ENCODE assay signal across 11 cellular contexts in the genomic region with DNA sequence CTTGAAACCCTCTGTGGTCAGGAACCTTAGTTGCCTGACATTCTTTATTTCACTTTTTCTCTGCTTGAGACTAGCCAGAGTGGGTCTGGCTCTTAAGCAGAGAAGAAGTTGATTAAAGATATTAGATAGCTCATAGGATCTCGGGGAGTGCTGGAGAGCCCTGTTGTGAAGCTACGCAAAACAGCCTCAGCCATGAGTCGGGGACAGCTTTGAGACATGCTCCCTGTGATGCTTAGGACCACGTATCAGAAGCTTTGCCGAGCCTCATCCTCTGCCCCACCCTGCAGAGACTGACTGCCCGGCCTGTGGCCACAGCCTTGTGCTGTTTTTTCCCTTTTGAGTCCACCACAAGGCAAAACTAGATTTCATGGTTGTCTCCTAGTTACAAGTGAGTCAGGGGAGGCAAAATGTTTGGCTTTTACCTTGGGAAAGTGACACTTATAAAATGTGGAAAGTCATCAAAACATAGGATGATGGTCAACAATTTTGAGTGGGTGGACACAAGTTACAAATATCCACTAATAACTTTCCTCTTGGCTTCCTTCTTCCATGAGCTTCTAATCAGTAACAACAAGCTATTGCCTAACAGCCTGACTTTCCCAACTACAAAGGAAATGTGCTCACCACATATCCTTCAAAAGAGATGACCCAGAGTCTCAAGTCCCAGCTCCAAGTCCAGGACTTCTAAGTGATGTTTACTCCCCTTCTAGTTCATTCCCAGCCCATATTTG.
DNase-seq lines count a peak whose midpoint lies in the region; ATAC-seq and TF ChIP-seq lines count a peak whose summit lies in the region.
"Had no signal": no experiment of that assay in that cellular context is flagged by ENCODE, and none has a peak within 500 bp of the region (broad histone marks: within the 10 kb centered on the region; RNA-seq: fewer than 3 reads in every experiment).

No MANE protein-coding gene starts in this region.

- H3F3A ChIP-seq in PC-3 (ENCODE audit: low read length, unreplicated experiment): no peaks in the 10 kb centered on the region

- peak overlapping the region; percentile 70 for H3K9ac ChIP-seq in PC-3 (ENCODE audit: low read length)
- H3K9ac ChIP-seq in fibroblast of lung (ENCODE audit: insufficient read depth, low read length): no peak overlapping the region

- H3K27me3 ChIP-seq in PC-3 (ENCODE audit: low read length) (no peaks in the 10 kb centered on the region), fibroblast of lung (ENCODE audit: control insufficient read depth, insufficient read depth, low read length) (no peaks in the 10 kb centered on the region)
- H3K27me3 ChIP-seq: sigmoid colon had no signal

- peaks cover 32% of the 10 kb centered on the region for H3K4me1 ChIP-seq in PC-3 (ENCODE audit: insufficient read depth, low read length)
- no peaks in the 10 kb centered on the region for H3K4me1 ChIP-seq in fibroblast of lung (ENCODE audit: control insufficient read depth, extremely low read depth, insufficient read depth, low read length)

- H3K4me3 ChIP-seq in AG10803 (ENCODE audit: low read length): no peak overlapping the region
- no peak overlapping the region for H3K4me3 ChIP-seq in PC-3 (ENCODE audit: low read length)
- no peak overlapping the region for H3K4me3 ChIP-seq in fibroblast of lung (replicated peaks in 1 of 4; ENCODE audit: control extremely low read depth in 1 of 4, insufficient read depth in 1 of 4, low read depth in 3 of 4, low read length in 4 of 4)
- H3K4me3 ChIP-seq: sigmoid colon had no signal

- ATAC-seq in PC-3 (no peak), GM21447 (IDR thresholded peaks at IDR 0.05; ENCODE audit: unreplicated experiment) (no peak)

- H3K79me2 ChIP-seq in PC-3 (ENCODE audit: low read length): no peaks in the 10 kb centered on the region
- no peaks in the 10 kb centered on the region for H3K79me2 ChIP-seq in fibroblast of lung (ENCODE audit: control insufficient read depth, insufficient read depth, low read length)

- peak overlapping the region; percentile 30; the same call in 1 of the 2 replicates for H3K4me2 ChIP-seq in PC-3 (ENCODE audit: low read length)
- H3K4me2 ChIP-seq in fibroblast of lung (ENCODE audit: extremely low read depth, insufficient read depth, low read length): no peak overlapping the region

- H3K27ac ChIP-seq in PC-3 (ENCODE audit: low read length): peak overlapping the region; percentile 93
- H3K27ac ChIP-seq in fibroblast of lung (ENCODE audit: insufficient read depth, low read length): no peak overlapping the region

- H2AFZ ChIP-seq in PC-3 (ENCODE audit: low read length) (no peak overlapping the region), fibroblast of lung (ENCODE audit: low read length) (no peak overlapping the region)

- H3K9me3 ChIP-seq in PC-3 (ENCODE audit: low read length): no peaks in the 10 kb centered on the region
- H3K9me3 ChIP-seq in fibroblast of lung (ENCODE audit: control insufficient read depth, insufficient read depth, low read depth, low read length): no peaks in the 10 kb centered on the region
- H3K9me3 ChIP-seq: sigmoid colon had no signal

- peak; percentile 84 for DNase-seq in AG10803 (ENCODE audit: low read depth)
- peak; percentile 57 for DNase-seq in PC-3
- peak; percentile 88 to 90 for DNase-seq in fibroblast of lung (ENCODE audit: low read depth in 2 of 2)
- DNase-seq in non-pigmented ciliary epithelial cell (ENCODE audit: low read depth): peak; percentile 53
- no peak for DNase-seq in activated CD4-positive, CD25-positive, alpha-beta regulatory T cell (lab: John Stamatoyannopoulos, UW)
- DNase-seq in activated CD8-positive, alpha-beta memory T cell treated with anti-CD3 and anti-CD28 coated beads, Interleukin-2, amount 50 U/mL, for 4 hours: no peak
- DNase-seq in DMS153 treated with DMSO at 0.1 percent for 48 hours (lab: John Stamatoyannopoulos, UW; ENCODE audit: unreplicated experiment): no peak
- DNase-seq: NCI-H1092 treated with DMSO at 0.1 percent for 48 hours, sigmoid colon, SW 1271 had no signal

- no peaks in the 10 kb centered on the region for H4K20me1 ChIP-seq in PC-3 (ENCODE audit: low read length)
- no peaks in the 10 kb centered on the region for H4K20me1 ChIP-seq in fibroblast of lung (ENCODE audit: control insufficient read depth, extremely low read depth, insufficient read depth, low read length)

- CTCF ChIA-PET in PC-3 (lab: Charles Lee): no interaction called here

- no TSS peak for BruUV-seq in PC-3 (replicated peaks; lab: Mats Ljungman, UMichigan)

- POLR2A ChIA-PET in PC-3 (lab: Charles Lee; ENCODE audit: unreplicated experiment): interaction anchor here (0.5 to 0.6 kb wide), 2 partner anchors 200 to 458 kb away, joined by 4 read pairs; no protein-coding TSS in a partner anchor

- TF ChIP-seq CTCF in AG10803 (conservative IDR thresholded peaks at IDR 0.05; ENCODE audit: low read length) (no peak), PC-3 (conservative IDR thresholded peaks at IDR 0.05; ENCODE audit: low read depth, low read length) (no peak), fibroblast of lung (conservative IDR thresholded peaks at IDR 0.05 in 1 of 2, IDR thresholded peaks at IDR 0.05 in 1 of 2; ENCODE audit: low read depth in 1 of 2, low read length in 2 of 2) (no peak)

- intact Hi-C loops in PC-3 (cut with micrococcal nuclease): no loop called here

- H3K36me3 ChIP-seq in PC-3 (ENCODE audit: low read depth, low read length) (peaks cover 13% of the 10 kb centered on the region; the same call in 1 of the 2 replicates), fibroblast of lung (ENCODE audit: control insufficient read depth, insufficient read depth, low read length) (no peaks in the 10 kb centered on the region)
- H3K36me3 ChIP-seq: sigmoid colon had no signal

- H3K9me2 ChIP-seq in PC-3 (replicated peaks; ENCODE audit: low read length): no peaks in the 10 kb centered on the region

Comparison
In these comparisons a context has a peak if more than half of its experiments do, and no peak if none do; other contexts are left out.
1. DNase-seq: peak in AG10803 (single experiment), PC-3 (single experiment), fibroblast of lung (2 of 2) and non-pigmented ciliary epithelial cell (single experiment); none in activated CD4-positive, CD25-positive, alpha-beta regulatory T cell (0 of 4), activated CD8-positive, alpha-beta memory T cell treated with anti-CD3 and anti-CD28 coated beads, Interleukin-2, amount 50 U/mL, for 4 hours (single experiment) and DMS153 treated with DMSO at 0.1 percent for 48 hours (single experiment).